In the genomic region with DNA sequence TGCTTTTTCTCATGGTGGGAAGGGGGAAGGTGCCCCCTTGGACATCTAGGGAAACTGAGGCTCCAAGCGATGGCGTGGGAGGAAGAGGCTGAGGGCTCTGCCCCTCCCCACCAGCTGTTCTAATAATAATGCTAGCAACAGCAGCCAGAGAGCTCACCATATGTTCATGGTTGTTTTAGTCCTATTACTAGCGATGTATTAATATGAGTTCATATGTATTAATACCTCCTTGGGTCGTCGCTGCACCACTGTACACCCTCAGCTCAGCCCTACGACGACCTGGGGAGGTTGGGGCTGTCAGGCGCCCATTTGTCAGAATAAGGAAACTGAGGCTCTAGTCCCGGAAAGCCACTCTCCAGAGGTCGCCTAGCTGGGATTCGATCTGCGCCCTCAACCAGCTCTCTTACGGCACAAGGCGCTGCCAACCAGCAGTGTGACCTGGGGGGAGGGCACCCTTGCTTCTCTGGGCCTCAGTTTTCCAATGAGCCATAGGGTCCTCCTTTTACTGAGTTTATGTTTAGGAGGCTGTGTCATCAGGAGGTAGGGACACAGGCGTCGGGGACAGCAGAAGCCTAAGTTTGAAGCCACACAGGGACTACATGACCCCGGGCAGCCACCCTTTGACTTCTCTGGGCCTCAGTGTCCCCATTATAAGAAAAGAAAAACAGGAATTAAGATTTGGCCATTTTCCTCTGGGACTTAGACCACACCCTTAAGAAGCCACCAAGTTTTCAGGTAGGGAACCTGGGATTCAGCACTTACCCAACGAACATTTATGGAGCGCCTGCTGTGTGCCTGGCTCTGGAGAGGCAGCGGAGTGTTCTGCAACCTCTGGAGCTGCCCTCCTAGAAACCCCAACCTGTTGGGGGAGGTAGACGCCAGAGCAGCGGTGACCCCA, we compare ENCODE assay signal across 8 cellular contexts.
A peak's percentile ranks its signal among the peaks of the same experiment; 100 is the strongest.
DNase-seq lines count a peak whose midpoint lies in the region; ATAC-seq and TF ChIP-seq lines count a peak whose summit lies in the region.

No MANE protein-coding gene starts in this region.

- no peak for ATAC-seq in GM18861 (IDR thresholded peaks at IDR 0.05; ENCODE audit: unreplicated experiment)

- H3K36me3 ChIP-seq in GM06990 (ENCODE audit: control insufficient read depth, insufficient read depth, low read length) (no peaks in the 10 kb centered on the region; the same call in 1 of the 2 replicates), Loucy (ENCODE audit: insufficient read depth, low read length) (no peaks in the 10 kb centered on the region), neutrophil (no peaks in the 10 kb centered on the region)

- H3K27me3 ChIP-seq in GM06990 (replicated peaks; ENCODE audit: control insufficient read depth, insufficient read depth, low read length), result no peaks in the 10 kb centered on the region
- H3K27me3 ChIP-seq in Loucy (ENCODE audit: insufficient read depth, low read length, poor library complexity, severe bottlenecking), result no peaks in the 10 kb centered on the region
- peaks cover 38% of the 10 kb centered on the region for H3K27me3 ChIP-seq in neutrophil

- H3K4me1 ChIP-seq in Loucy (ENCODE audit: insufficient read depth, low read length, poor library complexity, severe bottlenecking), result peaks cover 10% of the 10 kb centered on the region
- peaks cover 26 to 32% of the 10 kb centered on the region in 2 experiments for H3K4me1 ChIP-seq in neutrophil (ENCODE audit: control insufficient read depth in 1 of 2, insufficient read depth in 1 of 2, low read depth in 1 of 2, low read length in 1 of 2)

- H3K9me3 ChIP-seq in Loucy (ENCODE audit: insufficient read depth, low read depth, low read length) (no peaks in the 10 kb centered on the region), neutrophil (no peaks in the 10 kb centered on the region)

- peak overlapping the region; percentile 77 for H3K27ac ChIP-seq in cingulate gyrus (ENCODE audit: low read depth, low read length)
- peak overlapping the region; percentile 69 for H3K27ac ChIP-seq in neutrophil

- H3K9ac ChIP-seq in Loucy (ENCODE audit: low read depth, low read length, poor library complexity, severe bottlenecking), result peak overlapping the region; percentile 43

- H3K4me2 ChIP-seq in Loucy (ENCODE audit: low read depth, low read length, poor library complexity, severe bottlenecking), result peak overlapping the region; percentile 86

- TF ChIP-seq CTCF in GM06990 (IDR thresholded peaks at IDR 0.05; ENCODE audit: insufficient read depth, low read length, poor library complexity, severe bottlenecking) (no peak), Loucy (conservative IDR thresholded peaks at IDR 0.05; ENCODE audit: low read length) (no peak), neutrophil (IDR thresholded peaks at IDR 0.05) (no peak)

- DNase-seq in GM06990 (ENCODE audit: extremely low read depth, insufficient read length), result no peak
- no peak for DNase-seq in NCI-H2227 (lab: John Stamatoyannopoulos, UW; ENCODE audit: unreplicated experiment)
- no peak for DNase-seq in NCI-H748 (lab: John Stamatoyannopoulos, UW; ENCODE audit: unreplicated experiment)
- no peak for DNase-seq in NOMO-1 (lab: John Stamatoyannopoulos, UW; ENCODE audit: unreplicated experiment in 2 of 2)

- no peaks in the 10 kb centered on the region for H3K79me2 ChIP-seq in Loucy (ENCODE audit: insufficient read depth, low read length)

- H2AFZ ChIP-seq in Loucy (ENCODE audit: low read length), result peak overlapping the region; percentile 2; the same call in 1 of the 2 replicates

- no peaks in the 10 kb centered on the region for H4K20me1 ChIP-seq in Loucy (ENCODE audit: insufficient read depth, low read length, poor library complexity, severe bottlenecking)

- H3K4me3 ChIP-seq in GM06990 (replicated peaks; ENCODE audit: low read depth, low read length), result peak overlapping the region; percentile 95
- peak overlapping the region; percentile 69 for H3K4me3 ChIP-seq in Loucy (ENCODE audit: low read length, poor library complexity, severe bottlenecking)
- peak overlapping the region; percentile 54 to 69 for H3K4me3 ChIP-seq in neutrophil (ENCODE audit: low read depth in 1 of 2, low read length in 1 of 2)

- peaks cover 3% of the 10 kb centered on the region; the same call in 1 of the 2 replicates for H3F3A ChIP-seq in Loucy (ENCODE audit: low read depth)

- H3K9me2 ChIP-seq in Loucy (replicated peaks; ENCODE audit: low read depth, low read length), result no peaks in the 10 kb centered on the region
